ENCODE assay signal across 8 cellular contexts in the genomic region with DNA sequence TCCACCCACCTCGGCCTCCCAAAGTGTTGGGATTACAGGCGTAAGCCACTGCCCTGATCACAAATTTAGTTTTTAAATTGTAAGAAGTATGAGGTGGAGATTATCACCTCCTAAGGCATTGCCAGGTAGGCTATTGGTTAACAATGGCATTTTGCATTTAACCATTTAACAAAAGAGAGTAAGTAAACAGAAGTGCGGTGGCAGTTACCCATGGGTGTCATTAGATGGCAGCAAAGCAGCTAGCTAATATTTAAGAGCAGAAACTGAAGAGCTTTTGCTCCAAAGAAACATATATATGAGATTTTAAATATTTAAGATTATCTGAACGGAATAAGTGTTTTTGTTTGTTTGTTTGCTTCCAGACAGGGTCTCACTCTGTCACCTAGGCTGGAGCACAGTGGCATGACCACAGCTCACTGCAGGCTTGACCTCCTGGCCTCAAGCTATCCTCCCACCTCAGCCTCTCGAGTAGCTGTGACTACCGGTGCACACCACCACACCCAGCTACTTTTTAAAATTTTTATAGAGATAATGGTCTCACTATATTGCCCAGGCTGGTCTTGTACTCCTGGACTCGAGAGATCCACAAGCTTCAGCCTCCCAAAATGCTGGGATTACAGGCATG.
A peak's percentile ranks its signal among the peaks of the same experiment; 100 is the strongest.
DNase-seq lines count a peak whose midpoint lies in the region; ATAC-seq and TF ChIP-seq lines count a peak whose summit lies in the region.

No MANE protein-coding gene starts in this region.

- no peak overlapping the region for H3K9ac ChIP-seq in H9 (ENCODE audit: extremely low read depth, insufficient read length, low read length)
- H3K9ac ChIP-seq in liver (ENCODE audit: low read depth in 1 of 2, low read length in 2 of 2): no peak overlapping the region

- H4K91ac ChIP-seq in H9 (ENCODE audit: insufficient read length, low read depth, low read length): no peak overlapping the region

- no peak overlapping the region for H2BK20ac ChIP-seq in H9 (ENCODE audit: low read depth, low read length, poor library complexity, severe bottlenecking)

- peak; percentile 79 for DNase-seq in DMS 273 (lab: John Stamatoyannopoulos, UW; ENCODE audit: unreplicated experiment)
- DNase-seq in DMS 273 treated with DMSO at 0.1 percent for 48 hours (lab: John Stamatoyannopoulos, UW): no peak
- peak; percentile 39 for DNase-seq in H9
- DNase-seq in NCI-H1930 (lab: John Stamatoyannopoulos, UW): peak; percentile 24 to 48
- peak; percentile 12 for DNase-seq in amniotic stem cell (lab: John Stamatoyannopoulos, UW)
- DNase-seq in activated CD4-positive, CD25-positive, alpha-beta regulatory T cell (lab: John Stamatoyannopoulos, UW): no peak

- no peaks in the 10 kb centered on the region for H4K20me1 ChIP-seq in H9 (ENCODE audit: control insufficient read depth, insufficient read depth, insufficient read length)

- no peak for ATAC-seq in GM21390 (IDR thresholded peaks at IDR 0.05; ENCODE audit: unreplicated experiment)

- no peak overlapping the region for H3K14ac ChIP-seq in H9 (ENCODE audit: insufficient read depth, low read length)

- no peaks in the 10 kb centered on the region for H3K9me3 ChIP-seq in H9 (ENCODE audit: control insufficient read depth, low read depth, low read length)
- no peaks in the 10 kb centered on the region for H3K9me3 ChIP-seq in liver (ENCODE audit: control insufficient read depth in 4 of 4, low read length in 3 of 4)

- H4K5ac ChIP-seq in H9 (ENCODE audit: insufficient read length, low read depth, low read length): no peak overlapping the region

- H3K27me3 Mint-ChIP-seq in H9 (ENCODE audit: low read depth): peaks cover 14% of the 10 kb centered on the region

- no peaks in the 10 kb centered on the region for H3K23me2 ChIP-seq in H9 (ENCODE audit: insufficient read length, low read depth, low read length, poor library complexity, severe bottlenecking)

- no peak overlapping the region for H3K4me3 ChIP-seq in liver (ENCODE audit: low read depth in 1 of 3, low read length in 3 of 3)

- no peak overlapping the region for H3K4me2 ChIP-seq in H9 (ENCODE audit: insufficient read depth, insufficient read length, low read length)

- no peaks in the 10 kb centered on the region for H3K36me3 Mint-ChIP-seq in H9 (ENCODE audit: insufficient read depth in 1 of 3, low read depth in 3 of 3)

- no peak overlapping the region for H2BK5ac ChIP-seq in H9 (ENCODE audit: insufficient read length, low read length)

- H4K8ac ChIP-seq in H9 (replicated peaks; ENCODE audit: insufficient read length, low read depth, low read length): no peak overlapping the region

- no peak overlapping the region for H2AFZ ChIP-seq in H9 (ENCODE audit: low read length)

- H2BK12ac ChIP-seq in H9 (ENCODE audit: insufficient read length, low read depth, low read length): no peak overlapping the region

- no peak overlapping the region for H2BK15ac ChIP-seq in H9 (ENCODE audit: low read depth, low read length)

- H3K4me3 Mint-ChIP-seq in H9: no peak overlapping the region

- no peak overlapping the region for H3K56ac ChIP-seq in H9 (ENCODE audit: insufficient read length, low read depth, low read length)

- H3K9me3 Mint-ChIP-seq in H9: no peaks in the 10 kb centered on the region; a peak in 1 of 5 replicates

- TF ChIP-seq RAD21 in liver (IDR thresholded peaks at IDR 0.05): peak; percentile 81 to 83

- H3T11ph ChIP-seq in H9 (ENCODE audit: low read length): no peak overlapping the region

- WGBS in H9 (ENCODE audit: extremely low coverage, insufficient read length, low lambda C conversion rate): no CpG with 5 or more reads among the region's 7 CpGs
- WGBS in liver: 54% methylated on average over 7 of the region's 7 CpGs

- no peak overlapping the region for H2AK5ac ChIP-seq in H9 (ENCODE audit: insufficient read length, low read length)

- H3K18ac ChIP-seq in H9 (ENCODE audit: insufficient read length, low read depth, low read length): no peak overlapping the region

- no peaks in the 10 kb centered on the region for H3K36me3 ChIP-seq in liver (ENCODE audit: control insufficient read depth in 4 of 4, insufficient read depth in 3 of 4, low read depth in 1 of 4, low read length in 3 of 4)

- no peak overlapping the region for H3K23ac ChIP-seq in H9 (ENCODE audit: insufficient read length, low read depth, low read length)

- H3K27me3 ChIP-seq in H9 (ENCODE audit: insufficient read depth, low read length) (no peaks in the 10 kb centered on the region), liver (ENCODE audit: control insufficient read depth in 4 of 4, insufficient read depth in 4 of 4, low read length in 3 of 4) (no peaks in the 10 kb centered on the region)

- peaks cover 16 to 21% of the 10 kb centered on the region in 2 experiments for H3K4me1 Mint-ChIP-seq in H9

- H2BK120ac ChIP-seq in H9 (ENCODE audit: low read depth, low read length, poor library complexity, severe bottlenecking): no peak overlapping the region

- no peaks in the 10 kb centered on the region; the same call in 1 of the 2 replicates for H3K4me1 ChIP-seq in H9 (ENCODE audit: insufficient read depth, low read length)
- peaks cover 0 to 3% (median 1%) of the 10 kb centered on the region in 4 donors for H3K4me1 ChIP-seq in liver (ENCODE audit: control insufficient read depth in 4 of 4, insufficient read depth in 4 of 4, low read length in 3 of 4)

- H3K27ac ChIP-seq in H9 (ENCODE audit: insufficient read length, low read depth, low read length): no peak overlapping the region
- no peak overlapping the region for H3K27ac ChIP-seq in liver (ENCODE audit: low read depth in 1 of 2, low read length in 2 of 2)

- TF ChIP-seq CTCF in H9 (conservative IDR thresholded peaks at IDR 0.05) (peak; percentile 94; the same call in 2 of the 3 replicates), liver (IDR thresholded peaks at IDR 0.05; ENCODE audit: low read depth, low read length, missing input control) (peak; percentile 77)

- H3K79me2 ChIP-seq in H9 (ENCODE audit: insufficient read depth, low read length): no peaks in the 10 kb centered on the region

- H3K79me1 ChIP-seq in H9 (ENCODE audit: insufficient read depth, low read depth, low read length, poor library complexity, severe bottlenecking): no peaks in the 10 kb centered on the region

- peak overlapping the region in 1 of 3 experiments; percentile 42; a peak in 1 of 7 replicates for H3K27ac Mint-ChIP-seq in H9

- no peak overlapping the region for H3K4ac ChIP-seq in H9 (ENCODE audit: low read depth, low read length)

TF ChIP-seq in liver, 16 proteins besides CTCF, POLR2A, EP300 and RAD21:
- no peak for TF ChIP-seq EGR1 (IDR thresholded peaks at IDR 0.05; ENCODE audit: low read depth in 2 of 2)
- TF ChIP-seq TAF1 (conservative IDR thresholded peaks at IDR 0.05): no peak
- TF ChIP-seq, protein P1, sequence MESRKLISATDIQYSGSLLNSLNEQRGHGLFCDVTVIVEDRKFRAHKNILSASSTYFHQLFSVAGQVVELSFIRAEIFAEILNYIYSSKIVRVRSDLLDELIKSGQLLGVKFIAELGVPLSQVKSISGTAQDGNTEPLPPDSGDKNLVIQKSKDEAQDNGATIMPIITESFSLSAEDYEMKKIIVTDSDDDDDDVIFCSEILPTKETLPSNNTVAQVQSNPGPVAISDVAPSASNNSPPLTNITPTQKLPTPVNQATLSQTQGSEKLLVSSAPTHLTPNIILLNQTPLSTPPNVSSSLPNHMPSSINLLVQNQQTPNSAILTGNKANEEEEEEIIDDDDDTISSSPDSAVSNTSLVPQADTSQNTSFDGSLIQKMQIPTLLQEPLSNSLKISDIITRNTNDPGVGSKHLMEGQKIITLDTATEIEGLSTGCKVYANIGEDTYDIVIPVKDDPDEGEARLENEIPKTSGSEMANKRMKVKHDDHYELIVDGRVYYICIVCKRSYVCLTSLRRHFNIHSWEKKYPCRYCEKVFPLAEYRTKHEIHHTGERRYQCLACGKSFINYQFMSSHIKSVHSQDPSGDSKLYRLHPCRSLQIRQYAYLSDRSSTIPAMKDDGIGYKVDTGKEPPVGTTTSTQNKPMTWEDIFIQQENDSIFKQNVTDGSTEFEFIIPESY (IDR thresholded peaks at IDR 0.05): no peak
TF ChIP-seq in liver: peak in this region for 0.

Comparison
In these comparisons a context has a peak if more than half of its experiments do, and no peak if none do; other contexts are left out.
1. DNase-seq: peak in DMS 273 (single experiment), H9 (single experiment), NCI-H1930 (2 of 2) and amniotic stem cell (single experiment); none in DMS 273 treated with DMSO at 0.1 percent for 48 hours (single experiment) and activated CD4-positive, CD25-positive, alpha-beta regulatory T cell (0 of 4).